Comparison of ENCODE assay signal across 8 cellular contexts in genomic region chr9:130235558-130236435, GRCh38. TPM values are rescaled to one million over a fixed set of nuclear protein-coding genes. Genes with fewer than 3 reads are reported as not detected.
DNase-seq lines count a peak whose midpoint lies in the region; ATAC-seq, FAIRE-seq and TF ChIP-seq lines count a peak whose summit lies in the region.

No MANE protein-coding gene starts in this region.

- H3K36me3 Mint-ChIP-seq in CD14-positive monocyte = no peaks in the 10 kb centered on the region
- peaks cover 12% of the 10 kb centered on the region for H3K36me3 Mint-ChIP-seq in HFFc6 (ENCODE audit: low read depth)

- H3K27ac ChIP-seq in RWPE1 = peak overlapping the region; percentile 70
- peak overlapping the region in 1 of 4 donors; percentile 13 for H3K27ac ChIP-seq in tibial nerve

- H3K4me1 ChIP-seq in tibial nerve = peaks cover 0 to 19% (median 0%) of the 10 kb centered on the region in 4 donors

- TF ChIP-seq POLR2A in tibial nerve (IDR thresholded peaks at IDR 0.05) = no peak

- FAIRE-seq in frontal cortex (lab: Jason Lieb, UNC) = no peak

- peaks cover 10% of the 10 kb centered on the region for H3K4me1 Mint-ChIP-seq in CD14-positive monocyte
- H3K4me1 Mint-ChIP-seq in HFFc6 (ENCODE audit: low read depth) = peaks cover 32% of the 10 kb centered on the region

- H3K27me3 Mint-ChIP-seq in CD14-positive monocyte (ENCODE audit: low read depth in 3 of 3) (peaks cover 3 to 5% (median 3%) of the 10 kb centered on the region in 3 donors), HFFc6 (ENCODE audit: insufficient read depth) (peaks cover 8% of the 10 kb centered on the region)

- POLR2A ChIA-PET in RWPE1 (lab: Yijun Ruan, JAX; ENCODE audit: low non-redundant PET) = no interaction called here

- intact Hi-C loops in CD14-positive monocyte (cut with micrococcal nuclease) = loop anchor here (1.0 to 10.0 kb wide), 2 partner anchors 128 to 351 kb away; no protein-coding TSS in a partner anchor

- TF ChIP-seq EP300 in tibial nerve (IDR thresholded peaks at IDR 0.05) = no peak

- peaks cover 0 to 2% (median 0%) of the 10 kb centered on the region in 7 donors for H3K9me3 Mint-ChIP-seq in CD14-positive monocyte
- H3K9me3 Mint-ChIP-seq in HFFc6 = no peaks in the 10 kb centered on the region

- no peaks in the 10 kb centered on the region for H3K27me3 ChIP-seq in tibial nerve

- H3K9me3 ChIP-seq in tibial nerve = no peaks in the 10 kb centered on the region

- CTCF ChIA-PET in RWPE1 (lab: Yijun Ruan, JAX) = interaction anchor here (0.6 to 1.9 kb wide), 33 partner anchors 9 to 902 kb away, joined by 3 to 30 read pairs (median 4); partner anchors contain the start of gene HMCN2

- TF ChIP-seq CTCF in CD14-positive monocyte (IDR thresholded peaks at IDR 0.05) (peak; percentile 100), HFFc6 (IDR thresholded peaks at IDR 0.05) (peak; percentile 100), RWPE1 (conservative IDR thresholded peaks at IDR 0.05; ENCODE audit: low read depth) (peak; percentile 100), tibial nerve (IDR thresholded peaks at IDR 0.05) (peak; percentile 94 to 100 (median 98))

- H3K4me3 Mint-ChIP-seq in CD14-positive monocyte (peak overlapping the region in 1 of 2 donors; percentile 62), HFFc6 (peak overlapping the region; percentile 15; the same call in 1 of the 2 replicates)

- no peak overlapping the region for H3K4me3 ChIP-seq in tibial nerve

- no peak for DNase-seq in CD14-positive monocyte (ENCODE audit: low spot score)
- peak; percentile 10 for DNase-seq in HFFc6
- DNase-seq in RWPE1 (ENCODE audit: low spot score) = peak; percentile 77
- DNase-seq in activated gamma-delta T cell treated with Interleukin-2 at 50 U/mL for 16 hours = peak; percentile 70
- peak; percentile 64 to 65 for DNase-seq in frontal cortex (ENCODE audit: low spot score in 2 of 2)
- peak; percentile 51 for DNase-seq in pons (ENCODE audit: low spot score)
- DNase-seq in tibial nerve (ENCODE audit: low spot score in 2 of 2) = peak; percentile 51 to 71

- H3K36me3 ChIP-seq in tibial nerve = peaks cover 0 to 24% (median 0%) of the 10 kb centered on the region in 3 donors

- WGBS in tibial nerve, 2 donors = 38 to 46% methylated on average over 42 to 45 of the region's 45 CpGs

- no peak for ATAC-seq in HG03135 (IDR thresholded peaks at IDR 0.05; ENCODE audit: unreplicated experiment)

- H3K27ac Mint-ChIP-seq in CD14-positive monocyte (no peak overlapping the region), HFFc6 (peak overlapping the region; percentile 61; the same call in 1 of the 2 replicates)

RNA-seq across cellular contexts. Expression of gene HMCN2, which starts 29.8 kb away (rescaled TPM):
- not detected for polyA plus RNA-seq in CD14-positive monocyte
- total RNA-seq in HFFc6 (2021; fragmentation: NEBNext Ultra II Directional; extraction: Animal tissue kit (Norgen Biotek cat#: 25700)) = under 1 TPM in 3 of 6 experiments, not detected in 3; under 0.01 to 0.05 (median 0.02) TPM
- under 0.01 TPM for total RNA-seq in frontal cortex
- 10 to 100 TPM in 2 of 4 donors, 1 to 10 TPM in 1, under 1 TPM in 1; 0.90 to 53.7 (median 20.3) TPM for total RNA-seq in tibial nerve
